In genomic region chr9:74887041-74887980, GRCh38 we compare ENCODE assay signal across 9 cellular contexts. TPM values are rescaled to one million over a fixed set of nuclear protein-coding genes. Genes with fewer than 3 reads are reported as not detected.
DNase-seq lines count a peak whose midpoint lies in the region; ATAC-seq and TF ChIP-seq lines count a peak whose summit lies in the region.
"Had no signal": no experiment of that assay in that cellular context is flagged by ENCODE, and none has a peak within 500 bp of the region (broad histone marks: within the 10 kb centered on the region; RNA-seq: fewer than 3 reads in every experiment).

A gene with protein sequence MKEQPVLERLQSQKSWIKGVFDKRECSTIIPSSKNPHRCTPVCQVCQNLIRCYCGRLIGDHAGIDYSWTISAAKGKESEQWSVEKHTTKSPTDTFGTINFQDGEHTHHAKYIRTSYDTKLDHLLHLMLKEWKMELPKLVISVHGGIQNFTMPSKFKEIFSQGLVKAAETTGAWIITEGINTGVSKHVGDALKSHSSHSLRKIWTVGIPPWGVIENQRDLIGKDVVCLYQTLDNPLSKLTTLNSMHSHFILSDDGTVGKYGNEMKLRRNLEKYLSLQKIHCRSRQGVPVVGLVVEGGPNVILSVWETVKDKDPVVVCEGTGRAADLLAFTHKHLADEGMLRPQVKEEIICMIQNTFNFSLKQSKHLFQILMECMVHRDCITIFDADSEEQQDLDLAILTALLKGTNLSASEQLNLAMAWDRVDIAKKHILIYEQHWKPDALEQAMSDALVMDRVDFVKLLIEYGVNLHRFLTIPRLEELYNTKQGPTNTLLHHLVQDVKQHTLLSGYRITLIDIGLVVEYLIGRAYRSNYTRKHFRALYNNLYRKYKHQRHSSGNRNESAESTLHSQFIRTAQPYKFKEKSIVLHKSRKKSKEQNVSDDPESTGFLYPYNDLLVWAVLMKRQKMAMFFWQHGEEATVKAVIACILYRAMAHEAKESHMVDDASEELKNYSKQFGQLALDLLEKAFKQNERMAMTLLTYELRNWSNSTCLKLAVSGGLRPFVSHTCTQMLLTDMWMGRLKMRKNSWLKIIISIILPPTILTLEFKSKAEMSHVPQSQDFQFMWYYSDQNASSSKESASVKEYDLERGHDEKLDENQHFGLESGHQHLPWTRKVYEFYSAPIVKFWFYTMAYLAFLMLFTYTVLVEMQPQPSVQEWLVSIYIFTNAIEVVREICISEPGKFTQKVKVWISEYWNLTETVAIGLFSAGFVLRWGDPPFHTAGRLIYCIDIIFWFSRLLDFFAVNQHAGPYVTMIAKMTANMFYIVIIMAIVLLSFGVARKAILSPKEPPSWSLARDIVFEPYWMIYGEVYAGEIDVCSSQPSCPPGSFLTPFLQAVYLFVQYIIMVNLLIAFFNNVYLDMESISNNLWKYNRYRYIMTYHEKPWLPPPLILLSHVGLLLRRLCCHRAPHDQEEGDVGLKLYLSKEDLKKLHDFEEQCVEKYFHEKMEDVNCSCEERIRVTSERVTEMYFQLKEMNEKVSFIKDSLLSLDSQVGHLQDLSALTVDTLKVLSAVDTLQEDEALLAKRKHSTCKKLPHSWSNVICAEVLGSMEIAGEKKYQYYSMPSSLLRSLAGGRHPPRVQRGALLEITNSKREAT (N-terminal part only) (minus strand): TSS chr9:74887921. CDS start chr9:74887856, 65 bp downstream.

- peak; percentile 49 for ATAC-seq in HG03108 (IDR thresholded peaks at IDR 0.05; ENCODE audit: unreplicated experiment)
- peak; percentile 82 for ATAC-seq in activated T-helper 17 cell treated with anti-CD3 and anti-CD28 coated beads, Interleukin-2, amount 50 U/mL, for 72 hours (replicated peaks)

- intact Hi-C loops in tibial artery (cut with DNase I; ENCODE audit: low total_unique reads): no loop called here

- H3K27me3 Mint-ChIP-seq in activated T-helper 17 cell treated with anti-CD3 and anti-CD28 coated beads, Interleukin-2, amount 50 U/mL, for 72 hours: peaks cover 38% of the 10 kb centered on the region
- H3K27me3 Mint-ChIP-seq in nephron (ENCODE audit: low read depth): peaks cover 39% of the 10 kb centered on the region

- peak within 1 kb of the TSS; percentile 90 for H3K4me3 Mint-ChIP-seq in activated T-helper 17 cell treated with anti-CD3 and anti-CD28 coated beads, Interleukin-2, amount 50 U/mL, for 72 hours
- H3K4me3 Mint-ChIP-seq in nephron: peak within 1 kb of the TSS; percentile 89 to 97 (median 92)

- H3K27me3 ChIP-seq in tibial artery: no peaks in the 10 kb centered on the region

- H3K9me3 ChIP-seq in tibial artery: no peaks in the 10 kb centered on the region

- H3K4me1 Mint-ChIP-seq in activated T-helper 17 cell treated with anti-CD3 and anti-CD28 coated beads, Interleukin-2, amount 50 U/mL, for 72 hours: no peaks in the 10 kb centered on the region
- H3K4me1 Mint-ChIP-seq in nephron: no peaks in the 10 kb centered on the region

- H3K36me3 Mint-ChIP-seq in activated T-helper 17 cell treated with anti-CD3 and anti-CD28 coated beads, Interleukin-2, amount 50 U/mL, for 72 hours (ENCODE audit: low read depth): no peaks in the 10 kb centered on the region
- no peaks in the 10 kb centered on the region for H3K36me3 Mint-ChIP-seq in nephron (ENCODE audit: low read depth)

- H3K27ac Mint-ChIP-seq in activated T-helper 17 cell treated with anti-CD3 and anti-CD28 coated beads, Interleukin-2, amount 50 U/mL, for 72 hours: peak within 1 kb of the TSS; percentile 52
- no peak within 1 kb of the TSS for H3K27ac Mint-ChIP-seq in nephron

- no peaks in the 10 kb centered on the region for H3K36me3 ChIP-seq in tibial artery

- no peak for TF ChIP-seq CTCF in foreskin fibroblast (IDR thresholded peaks at IDR 0.05; ENCODE audit: low read depth, low read length)
- no peak for TF ChIP-seq CTCF in nephron (IDR thresholded peaks at IDR 0.05; ENCODE audit: unreplicated experiment in 3 of 3)
- no peak for TF ChIP-seq CTCF in tibial artery (IDR thresholded peaks at IDR 0.05)

- DNase-seq in CMK (ENCODE audit: low read depth) (peak; percentile 2), NCI-H82 (lab: John Stamatoyannopoulos, UW) (peak; percentile 82), foreskin fibroblast (peak; percentile 68 to 89), tibial artery (peak; percentile 78 to 83), cortex of kidney (lab: John Stamatoyannopoulos, UW) (no peak)

- peak within 1 kb of the TSS in 1 of 2 donors; percentile 14 for H3K27ac ChIP-seq in tibial artery
- H3K27ac ChIP-seq: KMS-11 had no signal

- peaks cover 0 to 18% (median 11%) of the 10 kb centered on the region in 4 donors for H3K4me1 ChIP-seq in tibial artery

- H3K4me3 ChIP-seq in foreskin fibroblast (ENCODE audit: low read depth in 1 of 2, low read length in 2 of 2) (peak within 1 kb of the TSS; percentile 59 to 68), tibial artery (peak within 1 kb of the TSS; percentile 53 to 58)

- peaks cover 5% of the 10 kb centered on the region for H3K9me3 Mint-ChIP-seq in activated T-helper 17 cell treated with anti-CD3 and anti-CD28 coated beads, Interleukin-2, amount 50 U/mL, for 72 hours
- no peaks in the 10 kb centered on the region for H3K9me3 Mint-ChIP-seq in nephron

RNA-seq across cellular contexts. Expression of the gene that starts here (rescaled TPM):
- under 1 TPM; 0.02 to 0.19 TPM for total RNA-seq in activated T-helper 17 cell treated with anti-CD3 and anti-CD28 coated beads, Interleukin-2, amount 50 U/mL, for 72 hours

Comparison
In these comparisons a context has a peak if more than half of its experiments do, and no peak if none do; other contexts are left out.
1. Peak in ATAC-seq in activated T-helper 17 cell treated with anti-CD3 and anti-CD28 coated beads, Interleukin-2, amount 50 U/mL, for 72 hours; RNA of the gene not detected or under 1 TPM.